Comparison of ENCODE assay signal across 10 cellular contexts in genomic region chr1:191174298-191174697, GRCh38.
DNase-seq lines count a peak whose midpoint lies in the region; ATAC-seq and TF ChIP-seq lines count a peak whose summit lies in the region.
"Had no signal": no experiment of that assay in that cellular context is flagged by ENCODE, and none has a peak within 500 bp of the region (broad histone marks: within the 10 kb centered on the region; RNA-seq: fewer than 3 reads in every experiment).

No MANE protein-coding gene starts in this region.

- DNase-seq in H4 (ENCODE audit: low spot score) (peak; percentile 13), IMR-90 (peak; percentile 3), iPS DF 19.7 (ENCODE audit: low read depth, low spot score) (peak; percentile 3), foreskin keratinocyte (no peak), NCI-H345 treated with DMSO at 0.1 percent for 48 hours (lab: John Stamatoyannopoulos, UW; ENCODE audit: unreplicated experiment) (no peak), NCI-H82 (lab: John Stamatoyannopoulos, UW) (no peak), DMS114 treated with DMSO at 0.1 percent for 48 hours (lab: John Stamatoyannopoulos, UW; ENCODE audit: unreplicated experiment) (no peak)
- DNase-seq: H7 had no signal

- H3K14ac ChIP-seq in IMR-90 (replicated peaks; ENCODE audit: low read depth, low read length), result peak overlapping the region; percentile 94

- H3K27me3 ChIP-seq in IMR-90 (ENCODE audit: control insufficient read depth, insufficient read depth, low read length) (no peaks in the 10 kb centered on the region), foreskin keratinocyte (no peaks in the 10 kb centered on the region)
- H3K27me3 ChIP-seq: cardiac muscle cell had no signal

- POLR2A ChIA-PET in IMR-90 (lab: Charles Lee; ENCODE audit: unreplicated experiment), result no interaction called here

- H2BK15ac ChIP-seq in IMR-90 (ENCODE audit: low read depth, low read length), result no peak overlapping the region

- in situ Hi-C loops in IMR-90 (cut with MboI; ENCODE audit: low sequenced_read_pairs), result no loop called here

- H3K18ac ChIP-seq in IMR-90 (ENCODE audit: low read depth, low read length), result peak overlapping the region; percentile 74

- CTCF ChIA-PET in IMR-90 (lab: Yijun Ruan, JAX), result no interaction called here

- BruUV-seq in IMR-90 (replicated peaks; lab: Mats Ljungman, UMichigan), result no TSS peak

- H2AK9ac ChIP-seq in IMR-90 (replicated peaks; ENCODE audit: low read depth, low read length, poor library complexity), result no peak overlapping the region

- H3K4me3 ChIP-seq in IMR-90 (ENCODE audit: insufficient read depth, low read depth, low read length), result peak overlapping the region; percentile 21; the same call in 1 of the 2 replicates
- H3K4me3 ChIP-seq: cardiac muscle cell had no signal

- H3K4me2 ChIP-seq in IMR-90 (ENCODE audit: low read depth, low read length), result peak overlapping the region; percentile 94

- TF ChIP-seq CTCF in IMR-90 (conservative IDR thresholded peaks at IDR 0.05; ENCODE audit: low read depth, low read length), result no peak
- no peak for TF ChIP-seq CTCF in foreskin keratinocyte (conservative IDR thresholded peaks at IDR 0.05)

- H3K4me1 ChIP-seq in IMR-90 (ENCODE audit: control insufficient read depth, insufficient read depth, low read length), result no peaks in the 10 kb centered on the region
- peaks cover 4% of the 10 kb centered on the region for H3K4me1 ChIP-seq in foreskin keratinocyte

- no CpG with 5 or more reads among the region's 1 CpG for WGBS in IMR-90 (ENCODE audit: extremely low coverage in 2 of 2, insufficient read length in 1 of 2), 2 experiments

- dilution Hi-C loops in IMR-90 (cut with HindIII; ENCODE audit: low sequenced_read_pairs, unreplicated experiment), result no loop called here

- H3K9ac ChIP-seq in IMR-90 (ENCODE audit: low read depth, low read length), result peak overlapping the region; percentile 42; the same call in 1 of the 2 replicates

- peak overlapping the region; percentile 40; the same call in 1 of the 2 replicates for H3K56ac ChIP-seq in IMR-90 (ENCODE audit: extremely low read depth, insufficient read depth, low read length)

- peak overlapping the region; percentile 73; the same call in 1 of the 2 replicates for H3K4ac ChIP-seq in IMR-90 (ENCODE audit: low read depth, low read length)

- H4K91ac ChIP-seq in IMR-90 (ENCODE audit: insufficient read depth, low read depth, low read length), result no peak overlapping the region

- peak overlapping the region; percentile 90; the same call in 1 of the 2 replicates for H2BK20ac ChIP-seq in IMR-90 (ENCODE audit: low read depth, low read length)

- peak overlapping the region; percentile 65 for H4K5ac ChIP-seq in IMR-90 (ENCODE audit: low read depth, low read length)

- H3K79me1 ChIP-seq in IMR-90 (ENCODE audit: low read depth in 1 of 2, low read length in 2 of 2), result no peaks in the 10 kb centered on the region

- no peaks in the 10 kb centered on the region for H3K9me1 ChIP-seq in IMR-90 (ENCODE audit: insufficient read depth, low read length)

- no peak overlapping the region for H2AK5ac ChIP-seq in IMR-90 (ENCODE audit: low read depth, low read length)

- peak overlapping the region; percentile 85 for H2AFZ ChIP-seq in IMR-90 (replicated peaks; ENCODE audit: low read length, poor library complexity)

- TF ChIP-seq POLR2A in IMR-90 (IDR thresholded peaks at IDR 0.05; ENCODE audit: low read depth, low read length), result no peak

- H4K20me1 ChIP-seq in IMR-90 (ENCODE audit: insufficient read depth, low read length), result no peaks in the 10 kb centered on the region

- H3K9me3 ChIP-seq in IMR-90 (ENCODE audit: control insufficient read depth, insufficient read depth, low read length), result no peaks in the 10 kb centered on the region

- H2BK5ac ChIP-seq in IMR-90 (ENCODE audit: low read depth, low read length, poor library complexity, severe bottlenecking), result no peak overlapping the region

- peak overlapping the region in 1 of 2 experiments; percentile 90; a peak in 2 of 4 replicates for H4K8ac ChIP-seq in IMR-90 (ENCODE audit: low read depth in 2 of 2, low read length in 2 of 2)

- TF ChIP-seq RAD21 in IMR-90 (IDR thresholded peaks at IDR 0.05; ENCODE audit: low read length), result no peak

- H3K27ac ChIP-seq in IMR-90 (ENCODE audit: insufficient read depth, low read length) (peak overlapping the region; percentile 27; the same call in 1 of the 2 replicates), foreskin keratinocyte (no peak overlapping the region)
- H3K27ac ChIP-seq: cardiac muscle cell had no signal

- no peaks in the 10 kb centered on the region for H3K36me3 ChIP-seq in IMR-90 (ENCODE audit: control insufficient read depth, insufficient read depth, low read length)
- H3K36me3 ChIP-seq: cardiac muscle cell had no signal

- H2BK120ac ChIP-seq in IMR-90 (ENCODE audit: low read depth, low read length), result peak overlapping the region; percentile 83; the same call in 1 of the 2 replicates

- ATAC-seq in GM18520 (IDR thresholded peaks at IDR 0.05; ENCODE audit: unreplicated experiment) (peak; percentile 98), IMR-90 (ENCODE audit: low read depth) (peak; percentile 64), foreskin keratinocyte (no peak)

- intact Hi-C loops in IMR-90 (cut with micrococcal nuclease), result no loop called here

- peak overlapping the region; percentile 75; the same call in 1 of the 2 replicates for H3K23ac ChIP-seq in IMR-90 (ENCODE audit: low read depth, low read length)

TF ChIP-seq in IMR-90, 13 proteins besides CTCF, POLR2A, EP300 and RAD21:
- TF ChIP-seq MAZ (IDR thresholded peaks at IDR 0.05; ENCODE audit: borderline replicate concordance, low read depth, low read length) (no peak), SMC3 (IDR thresholded peaks at IDR 0.05; ENCODE audit: low read depth, low read length) (no peak), CEBPB (IDR thresholded peaks at IDR 0.05; ENCODE audit: low read depth, low read length) (no peak), MAFK (IDR thresholded peaks at IDR 0.05; ENCODE audit: low read depth, low read length) (no peak), NFE2L2 (IDR thresholded peaks at IDR 0.05; ENCODE audit: low read depth, low read length) (no peak), FOS (IDR thresholded peaks at IDR 0.05; ENCODE audit: low read depth, low read length) (no peak), RCOR1 (IDR thresholded peaks at IDR 0.05; ENCODE audit: insufficient replicate concordance, low read length) (no peak), ELK1 (IDR thresholded peaks at IDR 0.05; ENCODE audit: borderline replicate concordance, low read depth, low read length) (no peak), USF2 (IDR thresholded peaks at IDR 0.05; ENCODE audit: low read depth, low read length) (no peak), CHD1 (IDR thresholded peaks at IDR 0.05; ENCODE audit: low read depth, low read length) (no peak), BHLHE40 (IDR thresholded peaks at IDR 0.05; ENCODE audit: low read depth, low read length) (no peak), MXI1 (IDR thresholded peaks at IDR 0.05; ENCODE audit: borderline replicate concordance, low read depth, low read length) (no peak), RFX5 (IDR thresholded peaks at IDR 0.05; ENCODE audit: low read depth, low read length) (no peak)
TF ChIP-seq in IMR-90: peak in this region for 0.

Comparison
In these comparisons a context has a peak if more than half of its experiments do, and no peak if none do; other contexts are left out.
1. DNase-seq: peak in H4 (single experiment), IMR-90 (single experiment) and iPS DF 19.7 (single experiment); none in foreskin keratinocyte (0 of 2), NCI-H345 treated with DMSO at 0.1 percent for 48 hours (single experiment), NCI-H82 (single experiment) and DMS114 treated with DMSO at 0.1 percent for 48 hours (single experiment).